3 cellular contexts compared by ENCODE assay signal in genomic region chr1:37452416-37452815, GRCh38.
TF ChIP-seq lines count a peak whose summit lies in the region.

No MANE protein-coding gene starts in this region.

TF ChIP-seq in A549, 52 proteins besides CTCF, POLR2A, EP300 and RAD21:
- no peak for TF ChIP-seq ATOH8 (CRISPR knock-in tag; IDR thresholded peaks at IDR 0.05; ENCODE audit: low read depth)
- TF ChIP-seq MAZ (IDR thresholded peaks at IDR 0.05; ENCODE audit: borderline replicate concordance, low read depth, low read length): no peak
- TF ChIP-seq HMGXB4 (CRISPR knock-in tag; IDR thresholded peaks at IDR 0.05; ENCODE audit: borderline replicate concordance): no peak
- no peak for TF ChIP-seq KDM1A (IDR thresholded peaks at IDR 0.05; ENCODE audit: low read depth)
- no peak for TF ChIP-seq CBX8 (IDR thresholded peaks at IDR 0.05)
- no peak for TF ChIP-seq EHMT2 (IDR thresholded peaks at IDR 0.05; ENCODE audit: low read depth)
- no peak for TF ChIP-seq ZSCAN20 (CRISPR knock-in tag; IDR thresholded peaks at IDR 0.05)
- no peak for TF ChIP-seq ZC3H11A (IDR thresholded peaks at IDR 0.05)
- no peak for TF ChIP-seq EHF (CRISPR knock-in tag; IDR thresholded peaks at IDR 0.05)
- TF ChIP-seq TP53 (CRISPR knock-in tag; IDR thresholded peaks at IDR 0.05): no peak
- TF ChIP-seq NR3C1 (IDR thresholded peaks at IDR 0.05): no peak
- TF ChIP-seq E2F6 (IDR thresholded peaks at IDR 0.05; ENCODE audit: borderline replicate concordance, low read depth): no peak
- no peak for TF ChIP-seq ZFP36 (IDR thresholded peaks at IDR 0.05; ENCODE audit: borderline replicate concordance, partially characterized antibody)
- TF ChIP-seq PHF8 (IDR thresholded peaks at IDR 0.05; ENCODE audit: borderline replicate concordance, low read depth): no peak
- no peak for TF ChIP-seq ZNF302 (CRISPR knock-in tag; IDR thresholded peaks at IDR 0.05)
- no peak for TF ChIP-seq MAFK (IDR thresholded peaks at IDR 0.05; ENCODE audit: partially characterized antibody)

TF ChIP-seq in HCT116, 20 proteins besides CTCF, POLR2A, EP300 and RAD21:
- no peak for TF ChIP-seq TCF7L2 (IDR thresholded peaks at IDR 0.05; ENCODE audit: borderline replicate concordance, extremely low read depth, insufficient read depth, insufficient read length)
- no peak for TF ChIP-seq SRF (IDR thresholded peaks at IDR 0.05; ENCODE audit: low read depth)
- no peak for TF ChIP-seq FOSL1 (IDR thresholded peaks at IDR 0.05; ENCODE audit: low read depth)
- no peak for TF ChIP-seq ZBTB33 (IDR thresholded peaks at IDR 0.05; ENCODE audit: extremely low read depth, insufficient replicate concordance, low read length)
- no peak for TF ChIP-seq YY1 (IDR thresholded peaks at IDR 0.05; ENCODE audit: extremely low read depth, insufficient replicate concordance, low read depth, low read length)
- TF ChIP-seq POLR2AphosphoS5 (IDR thresholded peaks at IDR 0.05; ENCODE audit: low read depth, low read length): no peak
- TF ChIP-seq REST (IDR thresholded peaks at IDR 0.05; ENCODE audit: low read depth): no peak

TF ChIP-seq in GM12891, 5 proteins besides CTCF, POLR2A, EP300 and RAD21:
- no peak for TF ChIP-seq POLR2AphosphoS5 (IDR thresholded peaks at IDR 0.05; ENCODE audit: low read depth, low read length)
- no peak for TF ChIP-seq SPI1 (IDR thresholded peaks at IDR 0.05; ENCODE audit: low read depth, low read length)
- TF ChIP-seq POU2F2 (IDR thresholded peaks at IDR 0.05; ENCODE audit: low read depth, low read length): no peak
- no peak for TF ChIP-seq TAF1 (IDR thresholded peaks at IDR 0.05; ENCODE audit: low read depth, low read length)
- TF ChIP-seq PAX5 (IDR thresholded peaks at IDR 0.05; ENCODE audit: insufficient read depth, low read length, severe bottlenecking): no peak
